8 cellular contexts compared by ENCODE assay signal in the genomic region with DNA sequence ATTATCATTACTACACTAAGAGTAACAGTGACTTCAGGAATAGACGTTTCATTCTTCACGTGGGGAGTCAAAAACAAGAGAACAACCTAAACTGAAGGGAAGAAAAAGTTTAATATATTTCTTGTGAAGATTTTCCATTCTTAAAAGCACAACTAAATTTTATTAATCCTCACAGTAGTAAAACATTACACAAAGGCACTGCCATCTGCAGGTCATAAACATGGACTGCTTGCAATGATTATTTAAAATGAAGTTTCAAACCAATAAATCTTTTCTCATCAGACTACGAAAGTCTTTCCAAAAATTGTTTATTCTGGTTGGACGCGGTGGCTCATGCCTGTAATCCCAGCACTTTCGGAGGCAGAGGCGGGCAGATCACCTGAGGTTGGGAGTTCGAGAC. TPM values are rescaled to one million over a fixed set of nuclear protein-coding genes. Genes with fewer than 3 reads are reported as not detected.
DNase-seq lines count a peak whose midpoint lies in the region; ATAC-seq, FAIRE-seq and TF ChIP-seq lines count a peak whose summit lies in the region.

No MANE protein-coding gene starts in this region.

- 70% methylated on average over 8 of the region's 8 CpGs for WGBS in mammary epithelial cell (ENCODE audit: low coverage, missing lambda C conversion rate)

- peak; percentile 56 for TF ChIP-seq CTCF in DND-41 (IDR thresholded peaks at IDR 0.05; ENCODE audit: borderline replicate concordance, extremely low read depth, low read length, poor library complexity, severe bottlenecking)
- peak; percentile 41 for TF ChIP-seq CTCF in MM.1S (IDR thresholded peaks at IDR 0.05; ENCODE audit: low read length)
- peak; percentile 36 to 41 for TF ChIP-seq CTCF in mammary epithelial cell (conservative IDR thresholded peaks at IDR 0.05 in 1 of 2, IDR thresholded peaks at IDR 0.05 in 1 of 2; ENCODE audit: extremely low read depth in 1 of 2, insufficient read depth in 1 of 2, low read depth in 1 of 2, low read length in 2 of 2)
- peak; percentile 58 for TF ChIP-seq CTCF in neural crest cell (conservative IDR thresholded peaks at IDR 0.05)

- in situ Hi-C loops in mammary epithelial cell (cut with MboI; ENCODE audit: low sequenced_read_pairs in 2 of 2): loop anchor here in 1 of 2 donors (25.0 kb wide), 1 partner anchor 275 kb away; a partner anchor contains a TSS

- H3K36me3 ChIP-seq in DND-41 (ENCODE audit: insufficient read depth, low read length) (peaks cover 18% of the 10 kb centered on the region), MM.1S (replicated peaks; ENCODE audit: insufficient read depth, low read length) (no peaks in the 10 kb centered on the region), mammary epithelial cell (ENCODE audit: insufficient read depth, low read length) (no peaks in the 10 kb centered on the region)

- dilution Hi-C loops in mammary epithelial cell (cut with HindIII; ENCODE audit: low sequenced_read_pairs): no loop called here

- no peak overlapping the region for H2AFZ ChIP-seq in DND-41 (ENCODE audit: low read depth, low read length)
- no peak overlapping the region for H2AFZ ChIP-seq in MM.1S (ENCODE audit: low read length)
- H2AFZ ChIP-seq in mammary epithelial cell (ENCODE audit: low read depth, low read length): no peak overlapping the region

- H3K4me1 ChIP-seq in DND-41 (ENCODE audit: insufficient read depth, low read length) (peaks cover 48% of the 10 kb centered on the region), MM.1S (ENCODE audit: low read length) (peaks cover 9% of the 10 kb centered on the region), mammary epithelial cell (ENCODE audit: insufficient read depth, low read length) (peaks cover 20% of the 10 kb centered on the region)

- H3K4me1 Mint-ChIP-seq in neural crest cell: peaks cover 50% of the 10 kb centered on the region

- no TSS peak for BruUV-seq in mammary epithelial cell (replicated peaks; lab: Mats Ljungman, UMichigan)

- intact Hi-C loops in mammary epithelial cell (cut with micrococcal nuclease): loop anchor here (5.0 to 10.0 kb wide), 3 partner anchors 115 to 292 kb away; a partner anchor contains a TSS

- H3K4me3 ChIP-seq in DND-41 (ENCODE audit: low read depth in 1 of 2, low read length in 2 of 2) (peak overlapping the region in 1 of 2 experiments; percentile 12; a peak in 1 of 4 replicates), MM.1S (ENCODE audit: low read length) (no peak overlapping the region), mammary epithelial cell (replicated peaks in 1 of 3; ENCODE audit: insufficient read depth in 1 of 3, low read depth in 2 of 3, low read length in 3 of 3) (no peak overlapping the region)

- H3K4me3 Mint-ChIP-seq in neural crest cell: peak overlapping the region; percentile 92

- no peaks in the 10 kb centered on the region for H3F3A ChIP-seq in MM.1S (ENCODE audit: insufficient read depth, low read length)

- H3K27ac Mint-ChIP-seq in neural crest cell (ENCODE audit: unreplicated experiment): no peak overlapping the region

- no peaks in the 10 kb centered on the region for H3K27me3 ChIP-seq in DND-41 (ENCODE audit: insufficient read depth, low read length, poor library complexity)
- no peaks in the 10 kb centered on the region for H3K27me3 ChIP-seq in MM.1S (replicated peaks; ENCODE audit: insufficient read depth, low read length)
- no peaks in the 10 kb centered on the region for H3K27me3 ChIP-seq in mammary epithelial cell (ENCODE audit: insufficient read depth, low read length)

- CTCF ChIA-PET in mammary epithelial cell (lab: Charles Lee; ENCODE audit: low non-redundant PET): no interaction called here

- ATAC-seq in DND-41 (ENCODE audit: insufficient read depth, low read depth) (no peak), HG03565 (IDR thresholded peaks at IDR 0.05; ENCODE audit: unreplicated experiment) (no peak)

- FAIRE-seq in HTR-8/SVneo (lab: Jason Lieb, UNC): no peak

- H3K4me2 ChIP-seq in DND-41 (ENCODE audit: insufficient read depth, low read length) (peak overlapping the region; percentile 87), MM.1S (ENCODE audit: low read depth, low read length) (no peak overlapping the region), mammary epithelial cell (ENCODE audit: insufficient read depth, low read depth, low read length) (no peak overlapping the region)

- no peaks in the 10 kb centered on the region for H3K9me2 ChIP-seq in MM.1S (replicated peaks; ENCODE audit: insufficient read depth, low read length)

- H3K79me2 ChIP-seq in DND-41 (ENCODE audit: insufficient read depth, low read length) (peaks cover 75% of the 10 kb centered on the region), MM.1S (ENCODE audit: low read length) (peaks cover 73% of the 10 kb centered on the region), mammary epithelial cell (ENCODE audit: insufficient read depth, low read length) (peaks cover 74% of the 10 kb centered on the region)

- H3K9me3 ChIP-seq in DND-41 (ENCODE audit: insufficient read depth, low read length, severe bottlenecking) (no peaks in the 10 kb centered on the region), MM.1S (replicated peaks; ENCODE audit: insufficient read depth, low read length) (no peaks in the 10 kb centered on the region), mammary epithelial cell (replicated peaks; ENCODE audit: insufficient read depth, low read length) (no peaks in the 10 kb centered on the region)

- H3K27ac ChIP-seq in DND-41 (ENCODE audit: low read length) (no peak overlapping the region), MM.1S (ENCODE audit: low read length) (no peak overlapping the region), mammary epithelial cell (ENCODE audit: insufficient read depth, low read depth, low read length) (no peak overlapping the region)

- DNase-seq in DND-41 (no peak), MM.1S (no peak), mammary epithelial cell (no peak), neural crest cell (ENCODE audit: low read depth, low spot score) (no peak), HTR-8/SVneo (ENCODE audit: insufficient read length, low spot score) (no peak), CD1c-positive myeloid dendritic cell (ENCODE audit: extremely low spot score) (no peak)
- no peak for DNase-seq in activated naive CD4-positive, alpha-beta T cell (lab: John Stamatoyannopoulos, UW)

- no peaks in the 10 kb centered on the region for H3K36me3 Mint-ChIP-seq in neural crest cell (ENCODE audit: low read depth)

- H3K9ac ChIP-seq in DND-41 (ENCODE audit: low read depth, low read length): peak overlapping the region; percentile 22
- H3K9ac ChIP-seq in MM.1S (ENCODE audit: low read length): no peak overlapping the region
- no peak overlapping the region for H3K9ac ChIP-seq in mammary epithelial cell (ENCODE audit: insufficient read depth, low read length)

- no peaks in the 10 kb centered on the region for H3K27me3 Mint-ChIP-seq in neural crest cell (ENCODE audit: low read depth)

- H4K20me1 ChIP-seq in DND-41 (ENCODE audit: insufficient read depth, low read length) (peaks cover 70% of the 10 kb centered on the region), MM.1S (ENCODE audit: insufficient read depth, low read length) (peaks cover 63% of the 10 kb centered on the region), mammary epithelial cell (ENCODE audit: insufficient read depth, low read length) (peaks cover 13% of the 10 kb centered on the region)

- no peaks in the 10 kb centered on the region for H3K9me3 Mint-ChIP-seq in neural crest cell

RNA-seq across cellular contexts. Expression of a gene that starts 2.6 kb away (rescaled TPM):
- total RNA-seq in mammary epithelial cell (10 to 100 TPM; 11.2 to 17.8 TPM), neural crest cell (65.6 and 69.5 TPM in 2 replicates)
- 17.4 TPM for polyA plus RNA-seq in mammary epithelial cell
- polyA minus RNA-seq in mammary epithelial cell: 20.1 TPM

RNA-seq across cellular contexts. Expression of a gene that starts 31.0 kb away (rescaled TPM):
- total RNA-seq in mammary epithelial cell: 1 to 10 TPM in 1 of 2 donors, not detected in 1; 3.2 TPM
- polyA plus RNA-seq in mammary epithelial cell: 14.9 TPM
- polyA minus RNA-seq in mammary epithelial cell: 0.31 TPM
- total RNA-seq in neural crest cell: 4.2 and 4.8 TPM in 2 replicates

RNA-seq across cellular contexts. Expression of a gene that starts 58.1 kb away (rescaled TPM):
- total RNA-seq in mammary epithelial cell: 1 to 10 TPM in 1 of 2 donors, not detected in 1; 1.5 TPM
- polyA plus RNA-seq in mammary epithelial cell: 0.94 TPM
- 11.3 TPM for polyA minus RNA-seq in mammary epithelial cell
- total RNA-seq in neural crest cell: 9.6 and 10.0 TPM in 2 replicates
